In genomic region chrY:12526372-12527063, GRCh38 we compare ENCODE assay signal across 20 cellular contexts.
A peak's percentile ranks its signal among the peaks of the same experiment; 100 is the strongest.
DNase-seq lines count a peak whose midpoint lies in the region; ATAC-seq and TF ChIP-seq lines count a peak whose summit lies in the region.
"Had no signal": no experiment of that assay in that cellular context is flagged by ENCODE, and none has a peak within 500 bp of the region (broad histone marks: within the 10 kb centered on the region; RNA-seq: fewer than 3 reads in every experiment).

No MANE protein-coding gene starts in this region.

- no peak for TF ChIP-seq CTCF in DND-41 (IDR thresholded peaks at IDR 0.05; ENCODE audit: borderline replicate concordance, extremely low read depth, low read length, poor library complexity, severe bottlenecking)
- no peak for TF ChIP-seq CTCF in gastrocnemius medialis (IDR thresholded peaks at IDR 0.05 in 4 of 5, conservative IDR thresholded peaks at IDR 0.05 in 1 of 5)
- TF ChIP-seq CTCF in GM20000 (IDR thresholded peaks at IDR 0.05; ENCODE audit: extremely low read depth, missing control alignments): no peak
- TF ChIP-seq CTCF in esophagus muscularis mucosa (IDR thresholded peaks at IDR 0.05): no peak

- DNase-seq in DND-41 (peak; percentile 31), NCI-H2171 treated with DMSO at 0.1 percent for 48 hours (lab: John Stamatoyannopoulos, UW) (peak; percentile 88), erythroblast (lab: John Stamatoyannopoulos, UW) (peak; percentile 3 to 8), gastrocnemius medialis (peak in 1 of 2 donors; percentile 16), GM20000 (ENCODE audit: low spot score) (no peak), esophagus muscularis mucosa (ENCODE audit: extremely low spot score) (no peak), islet precursor cell (no peak)
- DNase-seq: BE2C, DMS79, GOT3, Kasumi-1, MG63, NCI-H1417, NCI-H1694 treated with DMSO at 0.1 percent for 48 hours, NCI-H2081 treated with DMSO at 0.1 percent for 48 hours, NCI-H446 treated with DMSO at 0.1 percent for 48 hours, NCI-H526 treated with DMSO at 0.1 percent for 48 hours, Right ventricle myocardium superior had no signal

- no CpG with 5 or more reads among the region's 4 CpGs for WGBS in esophagus muscularis mucosa

- peak overlapping the region; percentile 35 for H3K9ac ChIP-seq in DND-41 (ENCODE audit: low read depth, low read length)

- H3K4me3 ChIP-seq in DND-41 (ENCODE audit: low read depth in 1 of 2, low read length in 2 of 2): no peak overlapping the region
- H3K4me3 ChIP-seq in gastrocnemius medialis: no peak overlapping the region
- no peak overlapping the region for H3K4me3 ChIP-seq in esophagus muscularis mucosa
- H3K4me3 ChIP-seq: MG63 had no signal

- H3K4me1 ChIP-seq in DND-41 (ENCODE audit: insufficient read depth, low read length): peaks cover 37% of the 10 kb centered on the region
- peaks cover 0 to 7% of the 10 kb centered on the region in 2 donors for H3K4me1 ChIP-seq in gastrocnemius medialis
- H3K4me1 ChIP-seq in esophagus muscularis mucosa: peaks cover 0 to 5% (median 0%) of the 10 kb centered on the region in 4 donors
- H3K4me1 ChIP-seq: BE2C had no signal

- intact Hi-C loops in gastrocnemius medialis (cut with DNase I; ENCODE audit: low total_unique reads): no loop called here
- intact Hi-C loops in esophagus muscularis mucosa (cut with DNase I): no loop called here

- peak; percentile 80 for ATAC-seq in DND-41 (ENCODE audit: insufficient read depth, low read depth)
- ATAC-seq in gastrocnemius medialis: peak; percentile 33 to 41
- no peak for ATAC-seq in HG02885 (IDR thresholded peaks at IDR 0.05; ENCODE audit: poor library complexity, unreplicated experiment)
- ATAC-seq: HCT116 had no signal

- H3K9me3 ChIP-seq in DND-41 (ENCODE audit: insufficient read depth, low read length, severe bottlenecking) (no peaks in the 10 kb centered on the region), gastrocnemius medialis (no peaks in the 10 kb centered on the region), esophagus muscularis mucosa (no peaks in the 10 kb centered on the region)
- H3K9me3 ChIP-seq: BE2C, MG63 had no signal

- in situ Hi-C loops in gastrocnemius medialis (cut with MboI; ENCODE audit: low sequenced_read_pairs in 4 of 4): no loop called here

- no peaks in the 10 kb centered on the region for H3K79me2 ChIP-seq in DND-41 (ENCODE audit: insufficient read depth, low read length)

- peak overlapping the region; percentile 34; the same call in 1 of the 2 replicates for H2AFZ ChIP-seq in DND-41 (ENCODE audit: low read depth, low read length)

- no peaks in the 10 kb centered on the region for H3K27me3 ChIP-seq in DND-41 (ENCODE audit: insufficient read depth, low read length, poor library complexity)
- no peaks in the 10 kb centered on the region for H3K27me3 ChIP-seq in gastrocnemius medialis
- H3K27me3 ChIP-seq in esophagus muscularis mucosa: no peaks in the 10 kb centered on the region
- H3K27me3 ChIP-seq: BE2C, MG63 had no signal

- no peaks in the 10 kb centered on the region for H4K20me1 ChIP-seq in DND-41 (ENCODE audit: insufficient read depth, low read length)

- H3K36me3 ChIP-seq in DND-41 (ENCODE audit: insufficient read depth, low read length): no peaks in the 10 kb centered on the region
- no peaks in the 10 kb centered on the region for H3K36me3 ChIP-seq in gastrocnemius medialis
- no peaks in the 10 kb centered on the region for H3K36me3 ChIP-seq in esophagus muscularis mucosa
- H3K36me3 ChIP-seq: BE2C, MG63 had no signal

- H3K4me2 ChIP-seq in DND-41 (ENCODE audit: insufficient read depth, low read length): peak overlapping the region; percentile 22; the same call in 1 of the 2 replicates

- peak overlapping the region; percentile 93 for H3K27ac ChIP-seq in DND-41 (ENCODE audit: low read length)
- no peak overlapping the region for H3K27ac ChIP-seq in gastrocnemius medialis
- H3K27ac ChIP-seq in esophagus muscularis mucosa (replicated peaks in 1 of 4): no peak overlapping the region

- TF ChIP-seq POLR2A in erythroblast (IDR thresholded peaks at IDR 0.05; ENCODE audit: low read length): no peak
- no peak for TF ChIP-seq POLR2A in gastrocnemius medialis (IDR thresholded peaks at IDR 0.05)
- no peak for TF ChIP-seq POLR2A in esophagus muscularis mucosa (IDR thresholded peaks at IDR 0.05; ENCODE audit: low read depth)

- TF ChIP-seq EP300 in esophagus muscularis mucosa (IDR thresholded peaks at IDR 0.05): no peak

Comparison
In these comparisons a context has a peak if more than half of its experiments do, and no peak if none do; other contexts are left out.
1. DNase-seq: peak in DND-41 (single experiment), NCI-H2171 treated with DMSO at 0.1 percent for 48 hours (single experiment) and erythroblast (2 of 2); none in GM20000 (single experiment), esophagus muscularis mucosa (single experiment) and islet precursor cell (single experiment).